In the genomic region with DNA sequence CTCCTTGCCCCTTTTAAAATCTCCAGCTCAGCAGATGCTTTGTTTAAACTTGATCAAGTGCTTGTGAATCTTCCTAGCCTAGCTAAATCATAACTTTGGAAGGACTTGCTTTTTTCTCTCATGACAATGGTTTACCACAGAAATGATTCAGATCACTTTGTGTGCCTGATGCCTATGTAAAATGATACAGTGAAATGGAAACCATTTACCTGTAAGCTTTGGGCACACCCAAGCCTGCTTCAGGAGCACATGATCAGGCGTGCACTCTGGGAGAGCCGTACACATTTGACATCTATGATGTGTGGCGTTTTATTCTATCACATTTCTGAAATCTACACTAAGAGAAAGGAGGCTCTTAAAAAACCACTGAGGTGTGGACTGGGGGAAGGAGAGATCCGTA, we compare ENCODE assay signal across 15 cellular contexts. TPM values are rescaled to one million over a fixed set of nuclear protein-coding genes. Genes with fewer than 3 reads are reported as not detected.
DNase-seq lines count a peak whose midpoint lies in the region; ATAC-seq and TF ChIP-seq lines count a peak whose summit lies in the region.
"Had no signal": no experiment of that assay in that cellular context is flagged by ENCODE, and none has a peak within 500 bp of the region (broad histone marks: within the 10 kb centered on the region; RNA-seq: fewer than 3 reads in every experiment).

No MANE protein-coding gene starts in this region.

- no peak overlapping the region for H3K9ac ChIP-seq in IMR-90 (ENCODE audit: low read depth, low read length)

- peaks cover 45 to 79% of the 10 kb centered on the region in 2 experiments for H3K79me1 ChIP-seq in IMR-90 (ENCODE audit: low read depth in 1 of 2, low read length in 2 of 2)

- H2AK5ac ChIP-seq in IMR-90 (ENCODE audit: low read depth, low read length), result no peak overlapping the region

- H3K4me2 ChIP-seq in IMR-90 (ENCODE audit: low read depth, low read length) (0 out of 2 replicates have a peak overlapping the region, but pooled peaks have one; percentile 45), GM23338 (no peak overlapping the region)

- H4K8ac ChIP-seq in IMR-90 (ENCODE audit: low read depth in 2 of 2, low read length in 2 of 2), result no peak overlapping the region

- 0 out of 2 replicates have a peak overlapping the region, but pooled peaks have one; percentile 20 for H4K5ac ChIP-seq in IMR-90 (ENCODE audit: low read depth, low read length)

- peak; percentile 34 for DNase-seq in DMS153 (lab: John Stamatoyannopoulos, UW)
- peak; percentile 36 for DNase-seq in IMR-90
- no peak for DNase-seq in activated CD4-positive, alpha-beta memory T cell treated with anti-CD3 and anti-CD28 coated beads, Interleukin-2, amount 10 ng/mL, durations not matched to agents 7 days and 5 days
- DNase-seq in memory B cell (ENCODE audit: low spot score in 2 of 2), result no peak
- no peak for DNase-seq in spleen
- DNase-seq in lower lobe of right lung, result no peak
- DNase-seq in GM23338 (ENCODE audit: low spot score), result no peak
- DNase-seq: activated CD8-positive, alpha-beta memory T cell treated with anti-CD3 and anti-CD28 coated beads, Interleukin-2, amount 50 U/mL, for 48 hours; Caco-2; head of caudate nucleus; KG1; NCI-H2081 treated with DMSO at 0.1 percent for 48 hours; nucleus accumbens; T-helper 9 cell had no signal

- no peak overlapping the region for H3K27ac ChIP-seq in IMR-90 (ENCODE audit: insufficient read depth, low read length)
- H3K27ac ChIP-seq in spleen, result peak overlapping the region in 4 of 8 donors; percentile 8 to 88 (median 50)
- no peak overlapping the region for H3K27ac ChIP-seq in lower lobe of right lung
- H3K27ac ChIP-seq in GM23338 (ENCODE audit: low read depth), result no peak overlapping the region
- H3K27ac ChIP-seq: tibial nerve had no signal

- peaks cover 37% of the 10 kb centered on the region for H3K4me1 Mint-ChIP-seq in activated CD4-positive, alpha-beta memory T cell treated with anti-CD3 and anti-CD28 coated beads, Interleukin-2, amount 10 ng/mL, durations not matched to agents 7 days and 5 days
- H3K4me1 Mint-ChIP-seq in memory B cell (peaks cover 31% of the 10 kb centered on the region), GM23338 (no peaks in the 10 kb centered on the region; the same call in 2 of the 3 replicates)

- no peak overlapping the region for H2BK20ac ChIP-seq in IMR-90 (ENCODE audit: low read depth, low read length)

- H3K9me1 ChIP-seq in IMR-90 (ENCODE audit: insufficient read depth, low read length), result peaks cover 24% of the 10 kb centered on the region

- H3K79me2 ChIP-seq in GM23338 (replicated peaks; ENCODE audit: insufficient read depth), result peaks cover 49% of the 10 kb centered on the region

- no peak overlapping the region for H3K14ac ChIP-seq in IMR-90 (replicated peaks; ENCODE audit: low read depth, low read length)

- no peaks in the 10 kb centered on the region for H3K27me3 Mint-ChIP-seq in activated CD4-positive, alpha-beta memory T cell treated with anti-CD3 and anti-CD28 coated beads, Interleukin-2, amount 10 ng/mL, durations not matched to agents 7 days and 5 days
- H3K27me3 Mint-ChIP-seq in memory B cell, result no peaks in the 10 kb centered on the region
- no peaks in the 10 kb centered on the region for H3K27me3 Mint-ChIP-seq in GM23338 (ENCODE audit: insufficient read depth, low read depth, poor library complexity)

- no peaks in the 10 kb centered on the region for H3F3A ChIP-seq in GM23338 (replicated peaks; ENCODE audit: low read depth)

- peaks cover 30% of the 10 kb centered on the region for H3K36me3 Mint-ChIP-seq in activated CD4-positive, alpha-beta memory T cell treated with anti-CD3 and anti-CD28 coated beads, Interleukin-2, amount 10 ng/mL, durations not matched to agents 7 days and 5 days (ENCODE audit: low read depth)
- H3K36me3 Mint-ChIP-seq in memory B cell (peaks cover 4% of the 10 kb centered on the region), GM23338 (ENCODE audit: low read depth) (no peaks in the 10 kb centered on the region; the same call in 2 of the 3 replicates)

- POLR2A ChIA-PET in IMR-90 (lab: Charles Lee; ENCODE audit: unreplicated experiment), result no interaction called here
- POLR2A ChIA-PET in activated CD4-positive, alpha-beta memory T cell treated with anti-CD3 and anti-CD28 coated beads, Interleukin-2, amount 10 ng/mL, durations not matched to agents 7 days and 5 days (lab: Charles Lee), result interaction anchor here (0.7 to 12.6 kb wide), 5 partner anchors 9 to 36 kb away, joined by 3 to 209 read pairs (median 5); a partner anchor contains a TSS

- TF ChIP-seq POLR2A in IMR-90 (IDR thresholded peaks at IDR 0.05; ENCODE audit: low read depth, low read length) (no peak), spleen (IDR thresholded peaks at IDR 0.05) (no peak)

- H3K4me1 ChIP-seq in IMR-90 (ENCODE audit: control insufficient read depth, insufficient read depth, low read length) (peaks cover 15% of the 10 kb centered on the region), spleen (peaks cover 29 to 99% (median 72%) of the 10 kb centered on the region in 6 donors), lower lobe of right lung (peaks cover 65% of the 10 kb centered on the region), GM23338 (ENCODE audit: insufficient read depth) (no peaks in the 10 kb centered on the region)
- H3K4me1 ChIP-seq: Caco-2 had no signal

- H3K4me3 Mint-ChIP-seq in activated CD4-positive, alpha-beta memory T cell treated with anti-CD3 and anti-CD28 coated beads, Interleukin-2, amount 10 ng/mL, durations not matched to agents 7 days and 5 days, result no peak overlapping the region
- H3K4me3 Mint-ChIP-seq in memory B cell, result peak overlapping the region; percentile 53
- no peak overlapping the region for H3K4me3 Mint-ChIP-seq in GM23338

- H3K9me3 Mint-ChIP-seq in activated CD4-positive, alpha-beta memory T cell treated with anti-CD3 and anti-CD28 coated beads, Interleukin-2, amount 10 ng/mL, durations not matched to agents 7 days and 5 days, result no peaks in the 10 kb centered on the region
- no peaks in the 10 kb centered on the region for H3K9me3 Mint-ChIP-seq in memory B cell
- no peaks in the 10 kb centered on the region for H3K9me3 Mint-ChIP-seq in GM23338

- H3K9me2 ChIP-seq in GM23338 (ENCODE audit: insufficient read depth), result no peaks in the 10 kb centered on the region

- dilution Hi-C loops in IMR-90 (cut with HindIII; ENCODE audit: low sequenced_read_pairs, unreplicated experiment), result no loop called here

- H3K18ac ChIP-seq in IMR-90 (ENCODE audit: low read depth, low read length), result peak overlapping the region; percentile 54; the same call in 1 of the 2 replicates

- in situ Hi-C loops in IMR-90 (cut with MboI; ENCODE audit: low sequenced_read_pairs), result no loop called here

- TF ChIP-seq CTCF in IMR-90 (conservative IDR thresholded peaks at IDR 0.05; ENCODE audit: low read depth, low read length) (no peak), spleen (IDR thresholded peaks at IDR 0.05 in 8 of 11, conservative IDR thresholded peaks at IDR 0.05 in 3 of 11) (no peak), lower lobe of right lung (IDR thresholded peaks at IDR 0.05) (no peak), GM23338 (conservative IDR thresholded peaks at IDR 0.05; ENCODE audit: low read depth in 2 of 2) (no peak)

- intact Hi-C loops in IMR-90 (cut with micrococcal nuclease) (no loop called here), spleen (cut with DNase I; ENCODE audit: low total_unique reads) (no loop called here), lower lobe of right lung (cut with DNase I) (no loop called here)

- H4K20me1 ChIP-seq in IMR-90 (ENCODE audit: insufficient read depth, low read length) (peaks cover 17% of the 10 kb centered on the region; the same call in 1 of the 2 replicates), GM23338 (replicated peaks; ENCODE audit: insufficient read depth) (peaks cover 14% of the 10 kb centered on the region; the same call in 1 of the 2 replicates)

- 0 out of 2 replicates have a peak overlapping the region, but pooled peaks have one; percentile 9 for H3K23ac ChIP-seq in IMR-90 (ENCODE audit: low read depth, low read length)

- peak overlapping the region; percentile 36 for H3K27ac Mint-ChIP-seq in activated CD4-positive, alpha-beta memory T cell treated with anti-CD3 and anti-CD28 coated beads, Interleukin-2, amount 10 ng/mL, durations not matched to agents 7 days and 5 days
- H3K27ac Mint-ChIP-seq in memory B cell (no peak overlapping the region), GM23338 (no peak overlapping the region)

- CTCF ChIA-PET in IMR-90 (lab: Yijun Ruan, JAX), result no interaction called here
- CTCF ChIA-PET in activated CD4-positive, alpha-beta memory T cell treated with anti-CD3 and anti-CD28 coated beads, Interleukin-2, amount 10 ng/mL, durations not matched to agents 7 days and 5 days (lab: Charles Lee), result interaction anchor here (0.5 to 5.2 kb wide), 11 partner anchors 10 to 590 kb away, joined by 3 to 17 read pairs (median 4); no protein-coding TSS in a partner anchor

- no peak overlapping the region for H3K4me3 ChIP-seq in IMR-90 (ENCODE audit: insufficient read depth, low read depth, low read length)
- no peak overlapping the region for H3K4me3 ChIP-seq in spleen
- no peak overlapping the region for H3K4me3 ChIP-seq in lower lobe of right lung
- H3K4me3 ChIP-seq in GM23338, result no peak overlapping the region
- H3K4me3 ChIP-seq: tibial nerve had no signal

- H3K9me3 ChIP-seq in IMR-90 (ENCODE audit: control insufficient read depth, insufficient read depth, low read length), result no peaks in the 10 kb centered on the region
- no peaks in the 10 kb centered on the region for H3K9me3 ChIP-seq in spleen
- no peaks in the 10 kb centered on the region for H3K9me3 ChIP-seq in lower lobe of right lung
- H3K9me3 ChIP-seq: tibial nerve had no signal

- H3K27me3 ChIP-seq in IMR-90 (ENCODE audit: control insufficient read depth, insufficient read depth, low read length) (no peaks in the 10 kb centered on the region), spleen (replicated peaks in 1 of 7) (no peaks in the 10 kb centered on the region), lower lobe of right lung (ENCODE audit: low read depth) (no peaks in the 10 kb centered on the region), GM23338 (ENCODE audit: insufficient read depth) (no peaks in the 10 kb centered on the region)
- H3K27me3 ChIP-seq: tibial nerve had no signal

- no peak for ATAC-seq in IMR-90 (ENCODE audit: low read depth)
- no peak for ATAC-seq in memory B cell (ENCODE audit: low read depth)
- ATAC-seq in lower lobe of right lung, result no peak
- ATAC-seq in GM23338, result no peak

- no CpG with 5 or more reads among the region's 4 CpGs for WGBS in IMR-90 (ENCODE audit: extremely low coverage in 2 of 2, insufficient read length in 1 of 2), 2 experiments
- 83 to 92% (median 90%) methylated on average over 4 of the region's 4 CpGs for WGBS in spleen, 5 donors

- no peak overlapping the region for H2AFZ ChIP-seq in IMR-90 (replicated peaks; ENCODE audit: low read length, poor library complexity)
- H2AFZ ChIP-seq in GM23338, result no peak overlapping the region

- no peak overlapping the region for H3K56ac ChIP-seq in IMR-90 (ENCODE audit: extremely low read depth, insufficient read depth, low read length)

- H2AK9ac ChIP-seq in IMR-90 (replicated peaks; ENCODE audit: low read depth, low read length, poor library complexity), result no peak overlapping the region

- TF ChIP-seq RAD21 in IMR-90 (IDR thresholded peaks at IDR 0.05; ENCODE audit: low read length), result no peak

- no peak overlapping the region for H2BK15ac ChIP-seq in IMR-90 (ENCODE audit: low read depth, low read length)

- H3K36me3 ChIP-seq in IMR-90 (ENCODE audit: control insufficient read depth, insufficient read depth, low read length) (peaks cover 12% of the 10 kb centered on the region), spleen (peaks cover 0 to 32% (median 2%) of the 10 kb centered on the region in 6 donors), lower lobe of right lung (peaks cover 9% of the 10 kb centered on the region), GM23338 (ENCODE audit: insufficient read depth) (no peaks in the 10 kb centered on the region; the same call in 1 of the 2 replicates)

- no peak overlapping the region; the same call in 1 of the 2 replicates for H3K4ac ChIP-seq in IMR-90 (ENCODE audit: low read depth, low read length)

- H4K91ac ChIP-seq in IMR-90 (ENCODE audit: insufficient read depth, low read depth, low read length), result no peak overlapping the region

- H2BK5ac ChIP-seq in IMR-90 (ENCODE audit: low read depth, low read length, poor library complexity, severe bottlenecking), result peak overlapping the region; percentile 47

- H2BK120ac ChIP-seq in IMR-90 (ENCODE audit: low read depth, low read length), result no peak overlapping the region

- BruUV-seq in IMR-90 (replicated peaks; lab: Mats Ljungman, UMichigan), result no TSS peak

RNA-seq across cellular contexts. Expression of a gene that starts 41.1 kb away (rescaled TPM):
- 31.7 and 38.0 TPM in 2 replicates for total RNA-seq in IMR-90 (2012; rRNA removed)
- polyA plus RNA-seq in IMR-90 (2012; rRNA removed), result 37.1 and 37.4 TPM in 2 replicates
- 27.3 and 29.6 TPM in 2 replicates for polyA plus RNA-seq in IMR-90 (2012; cell fraction: cytosol; rRNA removed)
- polyA plus RNA-seq in IMR-90 (2012; cell fraction: nucleus; rRNA removed; ENCODE audit: low replicate concordance), result 35.3 and 62.9 TPM in 2 replicates
- 10 to 100 TPM; 79.6 to 80.5 TPM for total RNA-seq in activated CD4-positive, alpha-beta memory T cell treated with anti-CD3 and anti-CD28 coated beads, Interleukin-2, amount 10 ng/mL, durations not matched to agents 7 days and 5 days
- 10 to 100 TPM; 60.3 to 84.9 (median 73.5) TPM for total RNA-seq in spleen
- polyA plus RNA-seq in spleen, result 10 to 100 TPM; 20.5 to 42.1 (median 25.0) TPM
- 78.2 TPM for total RNA-seq in lower lobe of right lung
- 26.2 and 26.4 TPM in 2 replicates for total RNA-seq in GM23338 (2014; rRNA removed; shearing (Covaris generic))
- 16.9 and 18.9 TPM in 2 replicates for polyA plus RNA-seq in GM23338 (2016; fragmentation: Nextera tagmentation; extraction: Ambion mirVana)

Comparison
In these comparisons a context has a peak if more than half of its experiments do, and no peak if none do; other contexts are left out.
1. DNase-seq: peak in DMS153 (single experiment) and IMR-90 (single experiment); none in activated CD4-positive, alpha-beta memory T cell treated with anti-CD3 and anti-CD28 coated beads, Interleukin-2, amount 10 ng/mL, durations not matched to agents 7 days and 5 days (single experiment), memory B cell (0 of 2), spleen (single experiment), lower lobe of right lung (single experiment) and GM23338 (single experiment).